ENCODE assay signal across 22 cellular contexts in genomic region chr17:27873746-27874145, GRCh38. TPM values are rescaled to one million over a fixed set of nuclear protein-coding genes. Genes with fewer than 3 reads are reported as not detected.
DNase-seq lines count a peak whose midpoint lies in the region; ATAC-seq and TF ChIP-seq lines count a peak whose summit lies in the region.
"Had no signal": no experiment of that assay in that cellular context is flagged by ENCODE, and none has a peak within 500 bp of the region (broad histone marks: within the 10 kb centered on the region; RNA-seq: fewer than 3 reads in every experiment).

No MANE protein-coding gene starts in this region.

- H3K18ac ChIP-seq in IMR-90 (ENCODE audit: low read depth, low read length) = no peak overlapping the region
- H3K18ac ChIP-seq in trophoblast cell (ENCODE audit: low read length) = no peak overlapping the region

- H2AK5ac ChIP-seq in IMR-90 (ENCODE audit: low read depth, low read length) = no peak overlapping the region
- H2AK5ac ChIP-seq in trophoblast cell (ENCODE audit: low read length) = no peak overlapping the region

- H3K79me2 ChIP-seq in trophoblast cell (ENCODE audit: control insufficient read depth, insufficient read depth, low read length, poor library complexity) = peaks cover 2% of the 10 kb centered on the region

- H3K4me1 ChIP-seq in IMR-90 (ENCODE audit: control insufficient read depth, insufficient read depth, low read length) (no peaks in the 10 kb centered on the region), trophoblast cell (ENCODE audit: control insufficient read depth in 1 of 2, insufficient read depth in 2 of 2, low read length in 2 of 2) (peaks cover 0 to 2% of the 10 kb centered on the region in 2 experiments)
- H3K4me1 ChIP-seq: A549 had no signal

- H2BK120ac ChIP-seq in IMR-90 (ENCODE audit: low read depth, low read length) (no peak overlapping the region), trophoblast cell (ENCODE audit: insufficient read depth, low read length, poor library complexity) (no peak overlapping the region)

- H4K8ac ChIP-seq in IMR-90 (ENCODE audit: low read depth in 2 of 2, low read length in 2 of 2) = no peak overlapping the region
- H4K8ac ChIP-seq in trophoblast cell (ENCODE audit: low read depth, low read length) = no peak overlapping the region

- no peak for ATAC-seq in IMR-90 (ENCODE audit: low read depth)
- ATAC-seq: A549; CD8-positive, alpha-beta T cell had no signal

- H2BK5ac ChIP-seq in IMR-90 (ENCODE audit: low read depth, low read length, poor library complexity, severe bottlenecking) (no peak overlapping the region), trophoblast cell (ENCODE audit: low read depth, low read length, poor library complexity) (no peak overlapping the region)

- H3K9ac ChIP-seq in IMR-90 (ENCODE audit: low read depth, low read length) (no peak overlapping the region), trophoblast cell (ENCODE audit: low read length) (no peak overlapping the region)
- H3K9ac ChIP-seq: BLaER1, GM23248, KMS-11 had no signal

- no peak for TF ChIP-seq RAD21 in IMR-90 (IDR thresholded peaks at IDR 0.05; ENCODE audit: low read length)

- dilution Hi-C loops in IMR-90 (cut with HindIII; ENCODE audit: low sequenced_read_pairs, unreplicated experiment) = no loop called here

- POLR2A ChIA-PET in IMR-90 (lab: Charles Lee; ENCODE audit: unreplicated experiment) (no interaction called here), HEK293T (lab: Yijun Ruan, JAX) (no interaction called here)

- H3K14ac ChIP-seq in IMR-90 (replicated peaks; ENCODE audit: low read depth, low read length) (no peak overlapping the region), trophoblast cell (ENCODE audit: low read length) (no peak overlapping the region)

- H3K27me3 ChIP-seq in IMR-90 (ENCODE audit: control insufficient read depth, insufficient read depth, low read length) (no peaks in the 10 kb centered on the region; the same call in 1 of the 2 replicates), trophoblast cell (ENCODE audit: insufficient read depth, low read length) (no peaks in the 10 kb centered on the region)
- H3K27me3 ChIP-seq: BLaER1, MG63, Peyer's patch had no signal

- H3K36me3 ChIP-seq in IMR-90 (ENCODE audit: control insufficient read depth, insufficient read depth, low read length) = no peaks in the 10 kb centered on the region
- no peaks in the 10 kb centered on the region for H3K36me3 ChIP-seq in trophoblast cell (ENCODE audit: control insufficient read depth in 1 of 2, insufficient read depth in 2 of 2, low read length in 2 of 2)
- H3K36me3 ChIP-seq: MG63, Peyer's patch had no signal

- in situ Hi-C loops in IMR-90 (cut with MboI; ENCODE audit: low sequenced_read_pairs) = no loop called here

- H3K4ac ChIP-seq in IMR-90 (ENCODE audit: low read depth, low read length) = no peak overlapping the region
- no peak overlapping the region for H3K4ac ChIP-seq in trophoblast cell (ENCODE audit: low read depth, low read length)

- no peak overlapping the region for H2BK12ac ChIP-seq in trophoblast cell (ENCODE audit: low read length)

- H2AFZ ChIP-seq in IMR-90 (replicated peaks; ENCODE audit: low read length, poor library complexity) (peak overlapping the region; percentile 15), trophoblast cell (ENCODE audit: insufficient read depth, low read length, poor library complexity) (no peak overlapping the region)
- H2AFZ ChIP-seq: GM23248 had no signal

- H3K4me2 ChIP-seq in IMR-90 (ENCODE audit: low read depth, low read length) (no peak overlapping the region), trophoblast cell (ENCODE audit: low read length) (no peak overlapping the region)
- H3K4me2 ChIP-seq: A549, BLaER1, KMS-11 had no signal

- H3K9me3 ChIP-seq in IMR-90 (ENCODE audit: control insufficient read depth, insufficient read depth, low read length) = no peaks in the 10 kb centered on the region
- H3K9me3 ChIP-seq in trophoblast cell (ENCODE audit: insufficient read depth, low read depth, low read length) = peaks cover 2% of the 10 kb centered on the region
- H3K9me3 ChIP-seq: MG63, Peyer's patch had no signal

- H3K9me1 ChIP-seq in IMR-90 (ENCODE audit: insufficient read depth, low read length) = no peaks in the 10 kb centered on the region; the same call in 1 of the 2 replicates

- H3K4me3 ChIP-seq in IMR-90 (ENCODE audit: insufficient read depth, low read depth, low read length) (no peak overlapping the region), trophoblast cell (ENCODE audit: low read depth, low read length) (no peak overlapping the region)
- H3K4me3 ChIP-seq: A549, BLaER1, GM23248, MG63, Peyer's patch, SK-N-MC had no signal

- no peak overlapping the region for H2AK9ac ChIP-seq in IMR-90 (replicated peaks; ENCODE audit: low read depth, low read length, poor library complexity)

- H3K79me1 ChIP-seq in IMR-90 (ENCODE audit: low read depth in 1 of 2, low read length in 2 of 2) (no peaks in the 10 kb centered on the region), trophoblast cell (ENCODE audit: low read length) (no peaks in the 10 kb centered on the region)

- intact Hi-C loops in IMR-90 (cut with micrococcal nuclease) = no loop called here

- H4K12ac ChIP-seq in trophoblast cell (ENCODE audit: low read depth, low read length) = no peak overlapping the region

- no peak for TF ChIP-seq CTCF in IMR-90 (conservative IDR thresholded peaks at IDR 0.05; ENCODE audit: low read depth, low read length)

- H3K23ac ChIP-seq in IMR-90 (ENCODE audit: low read depth, low read length) (no peak overlapping the region), trophoblast cell (ENCODE audit: low read length) (no peak overlapping the region)

- no peak overlapping the region for H4K5ac ChIP-seq in IMR-90 (ENCODE audit: low read depth, low read length)

- no CpG with 5 or more reads among the region's 2 CpGs for whole genome bisulfite sequencing in IMR-90 (ENCODE audit: extremely low coverage in 2 of 2, insufficient read length in 1 of 2), 2 experiments
- WGBS in trophoblast cell (ENCODE audit: extremely low coverage, insufficient coverage, insufficient read length) = no CpG with 5 or more reads among the region's 2 CpGs

- no peaks in the 10 kb centered on the region for H4K20me1 ChIP-seq in IMR-90 (ENCODE audit: insufficient read depth, low read length)
- H4K20me1 ChIP-seq: BLaER1 had no signal

- no TSS peak for BruUV-seq in IMR-90 (replicated peaks; lab: Mats Ljungman, UMichigan)

- CTCF ChIA-PET in IMR-90 (lab: Yijun Ruan, JAX) (no interaction called here), HEK293T (lab: Yijun Ruan, JAX) (no interaction called here)

- DNase-seq in IMR-90 = no peak
- peak; percentile 72 for DNase-seq in amniotic epithelial cell (ENCODE audit: low read depth)
- DNase-seq in epithelial cell of prostate (ENCODE audit: low read depth, low spot score) = peak; percentile 46
- peak; percentile 86 to 93 for DNase-seq in trophoblast cell
- DNase-seq in UCSD-AML1 (lab: John Stamatoyannopoulos, UW; ENCODE audit: unreplicated experiment) = no peak
- DNase-seq in HEK293T (ENCODE audit: extremely low spot score) = no peak
- DNase-seq in activated CD4-positive, alpha-beta T cell treated with anti-CD3 and anti-CD28 coated beads for 4 hours = no peak
- DNase-seq: Calu3; CD8-positive, alpha-beta T cell; GF-D8; GM23248; HCEC 1CT; MG63; NCI-H1092; NCI-H1436 treated with DMSO at 0.1 percent for 48 hours; NCI-H2081; Peyer's patch; SHP77 had no signal

- H4K91ac ChIP-seq in IMR-90 (ENCODE audit: insufficient read depth, low read depth, low read length) (no peak overlapping the region), trophoblast cell (ENCODE audit: low read depth, low read length) (no peak overlapping the region)

- no peak overlapping the region for H2BK15ac ChIP-seq in IMR-90 (ENCODE audit: low read depth, low read length)

- H3K56ac ChIP-seq in IMR-90 (ENCODE audit: extremely low read depth, insufficient read depth, low read length) = no peak overlapping the region

- TF ChIP-seq POLR2A in IMR-90 (IDR thresholded peaks at IDR 0.05; ENCODE audit: low read depth, low read length) = no peak

- H3K27ac ChIP-seq in IMR-90 (ENCODE audit: insufficient read depth, low read length) (no peak overlapping the region), epithelial cell of prostate (no peak overlapping the region), trophoblast cell (ENCODE audit: low read depth, low read length) (no peak overlapping the region)
- H3K27ac ChIP-seq: A549, BLaER1, GM23248, KMS-11, Peyer's patch, SK-N-MC had no signal

- no peak overlapping the region for H2BK20ac ChIP-seq in IMR-90 (ENCODE audit: low read depth, low read length)

TF ChIP-seq in IMR-90, 13 proteins besides CTCF, POLR2A, EP300 and RAD21 (continues in another document):
- TF ChIP-seq MAFK (IDR thresholded peaks at IDR 0.05; ENCODE audit: low read depth, low read length) (no peak), NFE2L2 (IDR thresholded peaks at IDR 0.05; ENCODE audit: low read depth, low read length) (no peak), FOS (IDR thresholded peaks at IDR 0.05; ENCODE audit: low read depth, low read length) (no peak)
- TF ChIP-seq, protein P1, sequence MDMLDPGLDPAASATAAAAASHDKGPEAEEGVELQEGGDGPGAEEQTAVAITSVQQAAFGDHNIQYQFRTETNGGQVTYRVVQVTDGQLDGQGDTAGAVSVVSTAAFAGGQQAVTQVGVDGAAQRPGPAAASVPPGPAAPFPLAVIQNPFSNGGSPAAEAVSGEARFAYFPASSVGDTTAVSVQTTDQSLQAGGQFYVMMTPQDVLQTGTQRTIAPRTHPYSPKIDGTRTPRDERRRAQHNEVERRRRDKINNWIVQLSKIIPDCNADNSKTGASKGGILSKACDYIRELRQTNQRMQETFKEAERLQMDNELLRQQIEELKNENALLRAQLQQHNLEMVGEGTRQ (IDR thresholded peaks at IDR 0.05; ENCODE audit: low read depth, low read length) = no peak

TF ChIP-seq in HEK293T, 16 proteins besides CTCF, POLR2A, EP300 and RAD21:
- TF ChIP-seq ARNT (IDR thresholded peaks at IDR 0.05) (no peak), L3MBTL2 (conservative IDR thresholded peaks at IDR 0.05) (no peak), HDGF (IDR thresholded peaks at IDR 0.05; ENCODE audit: borderline replicate concordance) (no peak), FOXM1 (IDR thresholded peaks at IDR 0.05; ENCODE audit: borderline replicate concordance) (no peak), SP1 (IDR thresholded peaks at IDR 0.05) (no peak)

RNA-seq across cellular contexts. Expression of gene LYRM9, which starts 19.4 kb away (rescaled TPM):
- total RNA-seq in IMR-90 (2012; rRNA removed) = 3.2 and 3.3 TPM in 2 replicates
- polyA plus RNA-seq in IMR-90 (2012; rRNA removed) = 4.5 and 4.8 TPM in 2 replicates
- 2.0 and 4.8 TPM in 2 replicates for polyA plus RNA-seq in IMR-90 (2012; cell fraction: cytosol; rRNA removed)
- 7.1 and 14.6 TPM in 2 replicates for polyA plus RNA-seq in IMR-90 (2012; cell fraction: nucleus; rRNA removed; ENCODE audit: low replicate concordance)
- polyA plus RNA-seq in trophoblast cell (2013) = 3.0 and 3.9 TPM in 2 replicates

Comparison
In these comparisons a context has a peak if more than half of its experiments do, and no peak if none do; other contexts are left out.
1. DNase-seq: peak in amniotic epithelial cell (single experiment), epithelial cell of prostate (single experiment) and trophoblast cell (2 of 2); none in IMR-90 (single experiment), UCSD-AML1 (single experiment), HEK293T (single experiment) and activated CD4-positive, alpha-beta T cell treated with anti-CD3 and anti-CD28 coated beads for 4 hours (0 of 2).